ENCODE assay signal across 9 cellular contexts in genomic region chr10:4826788-4827324, GRCh38. TPM values are rescaled to one million over a fixed set of nuclear protein-coding genes. Genes with fewer than 3 reads are reported as not detected.
DNase-seq lines count a peak whose midpoint lies in the region; ATAC-seq, FAIRE-seq and TF ChIP-seq lines count a peak whose summit lies in the region.
"Had no signal": no experiment of that assay in that cellular context is flagged by ENCODE, and none has a peak within 500 bp of the region (broad histone marks: within the 10 kb centered on the region; RNA-seq: fewer than 3 reads in every experiment).

No MANE protein-coding gene starts in this region.

- H3K9me3 ChIP-seq in astrocyte (ENCODE audit: insufficient read depth, low read depth, low read length) (no peaks in the 10 kb centered on the region), left lung (no peaks in the 10 kb centered on the region), subcutaneous abdominal adipose tissue (ENCODE audit: control insufficient read depth in 5 of 5, low read length in 5 of 5) (no peaks in the 10 kb centered on the region)

- H3K4me1 Mint-ChIP-seq in activated CD4-positive, alpha-beta T cell treated with anti-CD3 and anti-CD28 coated beads, Interleukin-2, amount 10 ng/mL, durations not matched to agents 24 days and 14 days = peaks cover 24% of the 10 kb centered on the region
- peaks cover 4% of the 10 kb centered on the region for H3K4me1 Mint-ChIP-seq in astrocyte (ENCODE audit: low read depth, unreplicated experiment)

- H3K4me3 Mint-ChIP-seq in activated CD4-positive, alpha-beta T cell treated with anti-CD3 and anti-CD28 coated beads, Interleukin-2, amount 10 ng/mL, durations not matched to agents 24 days and 14 days = peak overlapping the region; percentile 87
- peak overlapping the region; percentile 76 for H3K4me3 Mint-ChIP-seq in astrocyte (ENCODE audit: unreplicated experiment)

- TF ChIP-seq CTCF in astrocyte (IDR thresholded peaks at IDR 0.05; ENCODE audit: insufficient read depth, low read depth, low read length) = no peak
- no peak for TF ChIP-seq CTCF in left lung (IDR thresholded peaks at IDR 0.05)

- H3K79me2 ChIP-seq in astrocyte (ENCODE audit: insufficient read depth, low read length) = no peaks in the 10 kb centered on the region

- H3K9me3 Mint-ChIP-seq in activated CD4-positive, alpha-beta T cell treated with anti-CD3 and anti-CD28 coated beads, Interleukin-2, amount 10 ng/mL, durations not matched to agents 24 days and 14 days = no peaks in the 10 kb centered on the region
- H3K9me3 Mint-ChIP-seq in astrocyte (ENCODE audit: unreplicated experiment) = peaks cover 12% of the 10 kb centered on the region

- H3K9ac ChIP-seq in astrocyte (ENCODE audit: low read length) (peak overlapping the region; percentile 73), subcutaneous abdominal adipose tissue (ENCODE audit: low read length in 5 of 5) (peak overlapping the region in 4 of 5 donors; percentile 43 to 80 (median 74))

- peaks cover 11% of the 10 kb centered on the region for H3K36me3 Mint-ChIP-seq in activated CD4-positive, alpha-beta T cell treated with anti-CD3 and anti-CD28 coated beads, Interleukin-2, amount 10 ng/mL, durations not matched to agents 24 days and 14 days (ENCODE audit: low read depth)
- no peaks in the 10 kb centered on the region for H3K36me3 Mint-ChIP-seq in astrocyte (ENCODE audit: low read depth, unreplicated experiment)

- no peak for DNase-seq in activated CD4-positive, alpha-beta T cell treated with anti-CD3 and anti-CD28 coated beads, Interleukin-2, amount 10 ng/mL, durations not matched to agents 24 days and 14 days
- no peak for DNase-seq in activated CD4-positive, alpha-beta T cell treated with anti-CD3 and anti-CD28 coated beads, Interleukin-2, amount 50 U/mL, for 4 hours
- DNase-seq in astrocyte (ENCODE audit: low read depth) = no peak
- no peak for DNase-seq in left lung
- no peak for DNase-seq in stimulated activated naive CD4-positive, alpha-beta T cell (lab: John Stamatoyannopoulos, UW)
- no peak for DNase-seq in kidney glomerular epithelial cell (lab: John Stamatoyannopoulos, UW)

- peak overlapping the region; percentile 51 for H3K4me3 ChIP-seq in astrocyte (ENCODE audit: insufficient read depth, low read depth, low read length)
- H3K4me3 ChIP-seq in left lung = peak overlapping the region; percentile 51 to 62
- peak overlapping the region; percentile 53 to 69 (median 57) for H3K4me3 ChIP-seq in subcutaneous abdominal adipose tissue (ENCODE audit: low read depth in 1 of 5, low read length in 5 of 5)

- no peak for FAIRE-seq in astrocyte (lab: Jason Lieb, UNC)

- peak overlapping the region; percentile 79 for H3K4me2 ChIP-seq in astrocyte (ENCODE audit: low read length)

- no peaks in the 10 kb centered on the region for H4K20me1 ChIP-seq in astrocyte (ENCODE audit: insufficient read depth, low read length)

- H3K4me1 ChIP-seq in astrocyte (ENCODE audit: insufficient read depth, low read length) (peaks cover 4% of the 10 kb centered on the region), left lung (peaks cover 0 to 16% of the 10 kb centered on the region in 2 donors), subcutaneous abdominal adipose tissue (ENCODE audit: control insufficient read depth in 5 of 5, insufficient read depth in 5 of 5, low read length in 5 of 5) (peaks cover 0 to 18% (median 11%) of the 10 kb centered on the region in 5 donors)

- H3K27ac Mint-ChIP-seq in activated CD4-positive, alpha-beta T cell treated with anti-CD3 and anti-CD28 coated beads, Interleukin-2, amount 10 ng/mL, durations not matched to agents 24 days and 14 days = peak overlapping the region; percentile 75
- peak overlapping the region; percentile 88 for H3K27ac Mint-ChIP-seq in astrocyte (ENCODE audit: unreplicated experiment)

- H3K36me3 ChIP-seq in astrocyte (ENCODE audit: insufficient read depth, low read length) (no peaks in the 10 kb centered on the region), left lung (no peaks in the 10 kb centered on the region), subcutaneous abdominal adipose tissue (ENCODE audit: control insufficient read depth in 5 of 5, insufficient read depth in 5 of 5, low read length in 5 of 5) (peaks cover 0 to 15% (median 9%) of the 10 kb centered on the region in 5 donors)

- intact Hi-C loops in activated CD4-positive, alpha-beta T cell treated with anti-CD3 and anti-CD28 coated beads, Interleukin-2, amount 10 ng/mL, durations not matched to agents 24 days and 14 days (cut with micrococcal nuclease) = loop anchor here (2.0 to 5.0 kb wide), 2 partner anchors 22 to 465 kb away; no protein-coding TSS in a partner anchor
- intact Hi-C loops in left lung (cut with DNase I) = no loop called here

- H3K27ac ChIP-seq in astrocyte (ENCODE audit: low read depth, low read length) (peak overlapping the region; percentile 40), left lung (peak overlapping the region; percentile 86 to 92), subcutaneous abdominal adipose tissue (ENCODE audit: low read depth, low read length) (peak overlapping the region; percentile 76)

- H3K27me3 ChIP-seq in astrocyte (ENCODE audit: insufficient read depth, low read length) = no peaks in the 10 kb centered on the region
- peaks cover 0 to 21% of the 10 kb centered on the region in 2 donors for H3K27me3 ChIP-seq in left lung
- no peaks in the 10 kb centered on the region for H3K27me3 ChIP-seq in subcutaneous abdominal adipose tissue (ENCODE audit: control insufficient read depth in 5 of 5, insufficient read depth in 4 of 5, low read length in 5 of 5)

- H2AFZ ChIP-seq in astrocyte (ENCODE audit: low read depth, low read length) = peak overlapping the region; percentile 77

- no peak for ATAC-seq in left lung
- no peak for ATAC-seq in GM21528 (IDR thresholded peaks at IDR 0.05; ENCODE audit: low FRiP score, unreplicated experiment)

- H3K27me3 Mint-ChIP-seq in activated CD4-positive, alpha-beta T cell treated with anti-CD3 and anti-CD28 coated beads, Interleukin-2, amount 10 ng/mL, durations not matched to agents 24 days and 14 days = peaks cover 28% of the 10 kb centered on the region
- H3K27me3 Mint-ChIP-seq in astrocyte (ENCODE audit: low read depth, unreplicated experiment) = peaks cover 14% of the 10 kb centered on the region

RNA-seq across cellular contexts. Expression of gene AKR1E2, which starts 0.8 kb away (rescaled TPM):
- 6.6 and 7.9 TPM in 2 replicates for total RNA-seq in activated CD4-positive, alpha-beta T cell treated with anti-CD3 and anti-CD28 coated beads, Interleukin-2, amount 10 ng/mL, durations not matched to agents 24 days and 14 days
- total RNA-seq in astrocyte = 0.91 and 1.4 TPM in 2 replicates
- total RNA-seq in left lung = 10 to 100 TPM in 1 of 2 donors, 1 to 10 TPM in 1; 4.8 to 12.6 TPM
- total RNA-seq: NCI-H460 had no signal
